ENCODE assay signal across 8 cellular contexts in the genomic region with DNA sequence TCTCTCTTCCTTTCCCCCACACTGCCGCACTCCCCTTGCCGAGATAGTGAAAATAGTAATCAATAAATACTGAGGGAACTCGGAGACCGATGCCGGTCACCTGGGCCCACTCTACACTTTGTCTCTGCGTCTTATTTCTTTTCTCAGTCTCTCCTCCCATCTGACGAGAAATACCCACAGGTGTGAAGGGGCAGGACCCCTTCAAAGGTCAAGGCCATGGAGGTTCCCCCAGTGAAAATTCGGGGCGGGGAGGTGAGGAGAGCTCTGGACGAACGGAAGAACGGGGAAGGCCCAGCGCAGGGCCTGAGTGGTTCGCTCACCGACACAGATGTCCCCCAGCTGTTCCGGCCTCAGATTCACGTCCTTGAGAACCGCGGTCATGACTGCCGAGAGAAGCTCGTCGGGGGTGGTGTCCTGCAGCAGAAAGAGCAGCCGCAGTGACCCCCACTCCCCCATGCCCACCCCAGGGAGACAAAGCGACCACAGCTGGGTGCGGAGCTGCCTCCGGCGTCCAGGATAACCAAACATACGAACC. TPM values are rescaled to one million over a fixed set of nuclear protein-coding genes. Genes with fewer than 3 reads are reported as not detected.
A peak's percentile ranks its signal among the peaks of the same experiment; 100 is the strongest.
DNase-seq lines count a peak whose midpoint lies in the region; ATAC-seq, FAIRE-seq and TF ChIP-seq lines count a peak whose summit lies in the region.

No MANE protein-coding gene starts in this region.

- H3K4me3 ChIP-seq in epithelial cell of esophagus (ENCODE audit: low read length) = peak overlapping the region; percentile 82

- no peaks in the 10 kb centered on the region for H3K9me3 Mint-ChIP-seq in activated CD4-positive, alpha-beta T cell treated with anti-CD3 and anti-CD28 coated beads for 36 hours (ENCODE audit: low read depth)
- H3K9me3 Mint-ChIP-seq in nephron = no peaks in the 10 kb centered on the region

- TF ChIP-seq CTCF in epithelial cell of esophagus (IDR thresholded peaks at IDR 0.05; ENCODE audit: insufficient read depth, low read depth, low read length, missing control alignments) = no peak
- no peak for TF ChIP-seq CTCF in nephron (IDR thresholded peaks at IDR 0.05; ENCODE audit: unreplicated experiment in 3 of 3)

- DNase-seq in activated CD4-positive, alpha-beta T cell treated with anti-CD3 and anti-CD28 coated beads for 36 hours = peak; percentile 43
- no peak for DNase-seq in activated CD4-positive, alpha-beta T cell treated with anti-CD3 and anti-CD28 coated beads for 1 hour
- DNase-seq in epithelial cell of esophagus (ENCODE audit: low read depth) = no peak
- DNase-seq in NCI-H2081 treated with DMSO at 0.1 percent for 48 hours (lab: John Stamatoyannopoulos, UW) = no peak
- DNase-seq in H54 (ENCODE audit: insufficient read length, low spot score) = no peak

- no peaks in the 10 kb centered on the region for H3K27me3 Mint-ChIP-seq in activated CD4-positive, alpha-beta T cell treated with anti-CD3 and anti-CD28 coated beads for 36 hours
- H3K27me3 Mint-ChIP-seq in nephron (ENCODE audit: low read depth) = no peaks in the 10 kb centered on the region

- POLR2A ChIA-PET in activated CD4-positive, alpha-beta T cell treated with anti-CD3 and anti-CD28 coated beads for 36 hours (lab: Charles Lee) = interaction anchor here (0.9 to 4.3 kb wide), 3 partner anchors 28 to 144 kb away, joined by 4 to 47 read pairs (median 5); partner anchors contain the start of gene OXSR1

- H3K36me3 Mint-ChIP-seq in activated CD4-positive, alpha-beta T cell treated with anti-CD3 and anti-CD28 coated beads for 36 hours (ENCODE audit: low read depth) = peaks cover 44% of the 10 kb centered on the region
- peaks cover 22% of the 10 kb centered on the region for H3K36me3 Mint-ChIP-seq in nephron (ENCODE audit: low read depth)

- FAIRE-seq in H54 (lab: Jason Lieb, UNC) = no peak

- intact Hi-C loops in activated CD4-positive, alpha-beta T cell treated with anti-CD3 and anti-CD28 coated beads for 36 hours (cut with DNase I, micrococcal nuclease) = loop anchor here (2.0 to 10.0 kb wide), 7 partner anchors 76 to 1251 kb away; partner anchors contain the start of genes XYLB (in 2 of the 2) and ACVR2B (in 1 of the 2)

- H3K4me1 Mint-ChIP-seq in activated CD4-positive, alpha-beta T cell treated with anti-CD3 and anti-CD28 coated beads for 36 hours = peaks cover 51% of the 10 kb centered on the region
- peaks cover 42% of the 10 kb centered on the region for H3K4me1 Mint-ChIP-seq in nephron

- CTCF ChIA-PET in activated CD4-positive, alpha-beta T cell treated with anti-CD3 and anti-CD28 coated beads for 36 hours (lab: Charles Lee) = interaction anchor here (1.1 to 2.9 kb wide), 5 partner anchors 19 to 210 kb away, joined by 3 to 16 read pairs (median 7); partner anchors contain the start of genes OXSR1 and XYLB

- no peak for TF ChIP-seq POLR2A in H54 (IDR thresholded peaks at IDR 0.05; ENCODE audit: low read depth, low read length)

- ATAC-seq in activated CD4-positive, alpha-beta T cell treated with anti-CD3 and anti-CD28 coated beads for 36 hours = no peak
- ATAC-seq in SK-N-SH treated with all-trans-retinoic acid at 6 μM for 48 hours (peak; percentile 2; the same call in 1 of the 3 replicates), HG03039 (IDR thresholded peaks at IDR 0.05; ENCODE audit: unreplicated experiment) (no peak)

- peak overlapping the region; percentile 93 for H3K27ac Mint-ChIP-seq in activated CD4-positive, alpha-beta T cell treated with anti-CD3 and anti-CD28 coated beads for 36 hours
- peak overlapping the region; percentile 56 to 90 (median 56) for H3K27ac Mint-ChIP-seq in nephron

- peak overlapping the region; percentile 97 for H3K4me3 Mint-ChIP-seq in activated CD4-positive, alpha-beta T cell treated with anti-CD3 and anti-CD28 coated beads for 36 hours
- peak overlapping the region; percentile 82 to 93 (median 90) for H3K4me3 Mint-ChIP-seq in nephron

TF ChIP-seq in SK-N-SH treated with all-trans-retinoic acid at 6 μM for 48 hours, 23 proteins besides CTCF, POLR2A, EP300 and RAD21:
- TF ChIP-seq ARNTL (CRISPR knock-in tag; IDR thresholded peaks at IDR 0.05; ENCODE audit: borderline replicate concordance, low read depth) (no peak), ZNF565 (CRISPR knock-in tag; conservative IDR thresholded peaks at IDR 0.05; ENCODE audit: low read depth) (no peak), SNAI2 (CRISPR knock-in tag; IDR thresholded peaks at IDR 0.05) (no peak), RARB (CRISPR knock-in tag; IDR thresholded peaks at IDR 0.05) (no peak), TCF4 (CRISPR knock-in tag; IDR thresholded peaks at IDR 0.05; ENCODE audit: borderline replicate concordance) (no peak), TSHZ2 (CRISPR knock-in tag; IDR thresholded peaks at IDR 0.05) (no peak), ZNF8 (CRISPR knock-in tag; IDR thresholded peaks at IDR 0.05) (no peak), GLIS3 (CRISPR knock-in tag; IDR thresholded peaks at IDR 0.05) (no peak), CREB5 (CRISPR knock-in tag; IDR thresholded peaks at IDR 0.05; ENCODE audit: low read depth) (no peak)
- TF ChIP-seq, protein P1, sequence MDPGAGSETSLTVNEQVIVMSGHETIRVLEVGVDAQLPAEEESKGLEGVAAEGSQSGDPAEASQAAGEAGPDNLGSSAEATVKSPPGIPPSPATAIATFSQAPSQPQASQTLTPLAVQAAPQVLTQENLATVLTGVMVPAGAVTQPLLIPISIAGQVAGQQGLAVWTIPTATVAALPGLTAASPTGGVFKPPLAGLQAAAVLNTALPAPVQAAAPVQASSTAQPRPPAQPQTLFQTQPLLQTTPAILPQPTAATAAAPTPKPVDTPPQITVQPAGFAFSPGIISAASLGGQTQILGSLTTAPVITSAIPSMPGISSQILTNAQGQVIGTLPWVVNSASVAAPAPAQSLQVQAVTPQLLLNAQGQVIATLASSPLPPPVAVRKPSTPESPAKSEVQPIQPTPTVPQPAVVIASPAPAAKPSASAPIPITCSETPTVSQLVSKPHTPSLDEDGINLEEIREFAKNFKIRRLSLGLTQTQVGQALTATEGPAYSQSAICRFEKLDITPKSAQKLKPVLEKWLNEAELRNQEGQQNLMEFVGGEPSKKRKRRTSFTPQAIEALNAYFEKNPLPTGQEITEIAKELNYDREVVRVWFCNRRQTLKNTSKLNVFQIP (CRISPR knock-in tag; IDR thresholded peaks at IDR 0.05; ENCODE audit: borderline replicate concordance, low read depth) = no peak
- TF ChIP-seq, protein P2, sequence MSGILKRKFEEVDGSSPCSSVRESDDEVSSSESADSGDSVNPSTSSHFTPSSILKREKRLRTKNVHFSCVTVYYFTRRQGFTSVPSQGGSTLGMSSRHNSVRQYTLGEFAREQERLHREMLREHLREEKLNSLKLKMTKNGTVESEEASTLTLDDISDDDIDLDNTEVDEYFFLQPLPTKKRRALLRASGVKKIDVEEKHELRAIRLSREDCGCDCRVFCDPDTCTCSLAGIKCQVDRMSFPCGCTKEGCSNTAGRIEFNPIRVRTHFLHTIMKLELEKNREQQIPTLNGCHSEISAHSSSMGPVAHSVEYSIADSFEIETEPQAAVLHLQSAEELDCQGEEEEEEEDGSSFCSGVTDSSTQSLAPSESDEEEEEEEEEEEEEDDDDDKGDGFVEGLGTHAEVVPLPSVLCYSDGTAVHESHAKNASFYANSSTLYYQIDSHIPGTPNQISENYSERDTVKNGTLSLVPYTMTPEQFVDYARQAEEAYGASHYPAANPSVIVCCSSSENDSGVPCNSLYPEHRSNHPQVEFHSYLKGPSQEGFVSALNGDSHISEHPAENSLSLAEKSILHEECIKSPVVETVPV (CRISPR knock-in tag; IDR thresholded peaks at IDR 0.05) = no peak
TF ChIP-seq in SK-N-SH treated with all-trans-retinoic acid at 6 μM for 48 hours: peak in this region for 0.

RNA-seq across cellular contexts. Expression of gene ACAA1, which starts 0.6 kb away (rescaled TPM):
- 10 to 100 TPM; 52.2 to 64.6 TPM for total RNA-seq in activated CD4-positive, alpha-beta T cell treated with anti-CD3 and anti-CD28 coated beads for 36 hours

RNA-seq across cellular contexts. Expression of gene MYD88, which starts 2.1 kb away (rescaled TPM):
- 10 to 100 TPM; 32.8 to 33.1 TPM for total RNA-seq in activated CD4-positive, alpha-beta T cell treated with anti-CD3 and anti-CD28 coated beads for 36 hours

RNA-seq across cellular contexts. Expression of gene OXSR1, which starts 29.0 kb away (rescaled TPM):
- total RNA-seq in activated CD4-positive, alpha-beta T cell treated with anti-CD3 and anti-CD28 coated beads for 36 hours = 10 to 100 TPM; 53.7 to 56.0 TPM
